Comparison of ENCODE assay signal across 7 cellular contexts in the genomic region with DNA sequence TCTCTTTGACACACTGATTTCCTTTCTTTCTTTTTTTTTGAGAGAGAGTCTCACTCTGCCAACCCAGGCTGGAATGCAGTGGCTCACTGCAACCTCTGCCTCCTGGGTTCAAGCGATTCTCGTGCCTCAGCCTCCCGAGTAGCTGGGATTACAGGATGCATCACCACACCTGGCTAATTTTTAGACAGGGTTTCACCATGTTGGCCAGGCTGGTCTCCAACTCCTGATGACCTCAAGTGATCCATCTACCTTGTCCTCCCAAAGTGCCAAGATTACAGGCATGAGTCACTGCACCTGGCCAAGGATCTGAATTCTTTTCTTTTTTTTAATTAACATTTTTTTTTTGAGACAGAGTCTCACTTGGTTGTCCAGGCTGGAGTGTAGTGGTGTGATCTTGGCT. TPM values are rescaled to one million over a fixed set of nuclear protein-coding genes. Genes with fewer than 3 reads are reported as not detected.
DNase-seq lines count a peak whose midpoint lies in the region; ATAC-seq, FAIRE-seq and TF ChIP-seq lines count a peak whose summit lies in the region.
"Not testable (repeated sequence)": the region's sequence is repeated elsewhere in the genome, so short reads cannot be mapped to it uniquely, and the experiment has no call there.

No MANE protein-coding gene starts in this region.

- not testable (repeated sequence) for H3K4me1 ChIP-seq in body of pancreas; mammary epithelial cell (ENCODE audit: insufficient read depth, low read length); liver (ENCODE audit: control insufficient read depth in 4 of 4, insufficient read depth in 4 of 4, low read length in 3 of 4)

- whole genome bisulfite sequencing in body of pancreas, 2 donors = 53 to 82% methylated on average over 3 of the region's 3 CpGs
- 100% methylated on average over 3 of the region's 3 CpGs for WGBS in mammary epithelial cell (ENCODE audit: low coverage, missing lambda C conversion rate)
- 46% methylated on average over 3 of the region's 3 CpGs for WGBS in liver

- TF ChIP-seq RAD21 in liver (IDR thresholded peaks at IDR 0.05) = not testable (repeated sequence)

- peak; percentile 83 for FAIRE-seq in RCC 7860 (lab: Jason Lieb, UNC)

- BruUV-seq in Calu3 (replicated peaks; lab: Mats Ljungman, UMichigan); mammary epithelial cell (replicated peaks; lab: Mats Ljungman, UMichigan): not testable (repeated sequence)

- not testable (repeated sequence) for H2AFZ ChIP-seq in mammary epithelial cell (ENCODE audit: low read depth, low read length)

- H3K9me3 Mint-ChIP-seq in Calu3 (ENCODE audit: low read depth, unreplicated experiment) = not testable (repeated sequence)

- in situ Hi-C loops in mammary epithelial cell (cut with MboI; ENCODE audit: low sequenced_read_pairs in 2 of 2) = not testable (repeated sequence)

- H3K36me3 Mint-ChIP-seq in Calu3 (ENCODE audit: insufficient read depth, unreplicated experiment) = not testable (repeated sequence)

- dilution Hi-C loops in mammary epithelial cell (cut with HindIII; ENCODE audit: low sequenced_read_pairs) = not testable (repeated sequence)

- TF ChIP-seq POLR2A in body of pancreas (IDR thresholded peaks at IDR 0.05) = not testable (repeated sequence)

- H3K9me3 ChIP-seq in body of pancreas; mammary epithelial cell (replicated peaks; ENCODE audit: insufficient read depth, low read length); liver (ENCODE audit: control insufficient read depth in 4 of 4, low read length in 3 of 4): not testable (repeated sequence)

- not testable (repeated sequence) for H3K9ac ChIP-seq in mammary epithelial cell (ENCODE audit: insufficient read depth, low read length); liver (ENCODE audit: low read depth in 1 of 2, low read length in 2 of 2)

- TF ChIP-seq CTCF in Calu3 (IDR thresholded peaks at IDR 0.05; ENCODE audit: unreplicated experiment); body of pancreas (IDR thresholded peaks at IDR 0.05); mammary epithelial cell (conservative IDR thresholded peaks at IDR 0.05 in 1 of 2, IDR thresholded peaks at IDR 0.05 in 1 of 2; ENCODE audit: extremely low read depth in 1 of 2, insufficient read depth in 1 of 2, low read depth in 1 of 2, low read length in 2 of 2); liver (IDR thresholded peaks at IDR 0.05; ENCODE audit: low read depth, low read length, missing input control): not testable (repeated sequence)

- not testable (repeated sequence) for H3K36me3 ChIP-seq in body of pancreas (replicated peaks in 1 of 2; ENCODE audit: insufficient read depth in 1 of 2, low read depth in 2 of 2); mammary epithelial cell (ENCODE audit: insufficient read depth, low read length); liver (ENCODE audit: control insufficient read depth in 4 of 4, insufficient read depth in 3 of 4, low read depth in 1 of 4, low read length in 3 of 4)

- intact Hi-C loops in Calu3 (cut with micrococcal nuclease; ENCODE audit: unreplicated experiment); body of pancreas (cut with DNase I); mammary epithelial cell (cut with micrococcal nuclease): not testable (repeated sequence)

- CTCF ChIA-PET in Calu3 (lab: Charles Lee) = interaction anchor here (0.6 kb wide), 1 partner anchor 191 kb away, joined by 4 read pairs; no protein-coding TSS in a partner anchor
- CTCF ChIA-PET in mammary epithelial cell (lab: Charles Lee; ENCODE audit: low non-redundant PET) = not testable (repeated sequence)

- not testable (repeated sequence) for H4K20me1 ChIP-seq in mammary epithelial cell (ENCODE audit: insufficient read depth, low read length)

- H3K4me1 Mint-ChIP-seq in Calu3 (ENCODE audit: low read depth, unreplicated experiment) = not testable (repeated sequence)

- H3K27ac Mint-ChIP-seq in Calu3 (ENCODE audit: unreplicated experiment) = not testable (repeated sequence)

- not testable (repeated sequence) for H3K79me2 ChIP-seq in mammary epithelial cell (ENCODE audit: insufficient read depth, low read length)

- not testable (repeated sequence) for H3K4me2 ChIP-seq in mammary epithelial cell (ENCODE audit: insufficient read depth, low read depth, low read length)

- DNase-seq in Calu3 (peak; percentile 16), RCC 7860 (ENCODE audit: low spot score) (peak; percentile 66), mammary epithelial cell (peak; percentile 19), kidney tubule cell (ENCODE audit: low spot score) (peak; percentile 75), renal cortical epithelial cell (ENCODE audit: low read depth) (peak; percentile 62)
- DNase-seq in body of pancreas = not testable (repeated sequence)

- H3K27me3 ChIP-seq in body of pancreas; mammary epithelial cell (ENCODE audit: insufficient read depth, low read length); liver (ENCODE audit: control insufficient read depth in 4 of 4, insufficient read depth in 4 of 4, low read length in 3 of 4): not testable (repeated sequence)

- H3K27me3 Mint-ChIP-seq in Calu3 (ENCODE audit: unreplicated experiment) = not testable (repeated sequence)

- ATAC-seq in body of pancreas = peak; percentile 33

- not testable (repeated sequence) for H3K27ac ChIP-seq in body of pancreas; mammary epithelial cell (ENCODE audit: insufficient read depth, low read depth, low read length); liver (ENCODE audit: low read depth in 1 of 2, low read length in 2 of 2)

- H3K4me3 ChIP-seq in body of pancreas; mammary epithelial cell (replicated peaks in 1 of 3; ENCODE audit: insufficient read depth in 1 of 3, low read depth in 2 of 3, low read length in 3 of 3); liver (ENCODE audit: low read depth in 1 of 3, low read length in 3 of 3): not testable (repeated sequence)

- H3K4me3 Mint-ChIP-seq in Calu3 (ENCODE audit: low read depth, unreplicated experiment) = not testable (repeated sequence)

TF ChIP-seq in liver, 16 proteins besides CTCF, POLR2A, EP300 and RAD21:
- TF ChIP-seq HNF4A (conservative IDR thresholded peaks at IDR 0.05) (peak in 1 of 2 donors; percentile 11), JUND (IDR thresholded peaks at IDR 0.05) (peak in 1 of 2 donors; percentile 62), RXRA (IDR thresholded peaks at IDR 0.05) (peak; percentile 18 to 46)

RNA-seq across cellular contexts. Expression of gene ARPP19, which starts 5.8 kb away (rescaled TPM):
- 145 and 155 TPM in 2 replicates for total RNA-seq in Calu3 (2022)
- 10 to 100 TPM; 37.2 to 65.4 TPM for total RNA-seq in body of pancreas
- 100 to 1,000 TPM; 153 to 200 TPM for total RNA-seq in mammary epithelial cell
- polyA plus RNA-seq in mammary epithelial cell = 68.8 TPM
- polyA minus RNA-seq in mammary epithelial cell = 73.5 TPM
- total RNA-seq in liver = 10 to 100 TPM; 42.4 to 55.6 TPM
- polyA plus RNA-seq in liver = 10 to 100 TPM; 12.1 to 20.9 TPM
- 175 and 183 TPM in 2 replicates for total RNA-seq in renal cortical epithelial cell

RNA-seq across cellular contexts. Expression of gene MYO5A, which starts 45.9 kb away (rescaled TPM):
- total RNA-seq in Calu3 (2022) = 5.1 and 6.1 TPM in 2 replicates
- 10 to 100 TPM in 1 of 2 donors, 1 to 10 TPM in 1; 8.2 to 11.9 TPM for total RNA-seq in body of pancreas
- 10 to 100 TPM; 79.5 to 79.7 TPM for total RNA-seq in mammary epithelial cell
- polyA plus RNA-seq in mammary epithelial cell = 40.2 TPM
- 101 TPM for polyA minus RNA-seq in mammary epithelial cell
- 1 to 10 TPM; 4.8 to 7.1 TPM for total RNA-seq in liver
- 1 to 10 TPM; 1.0 to 1.3 TPM for polyA plus RNA-seq in liver
- total RNA-seq in renal cortical epithelial cell = 37.0 and 71.3 TPM in 2 replicates
